In genomic region chr4:103786014-103786413, GRCh38 we compare ENCODE assay signal across 8 cellular contexts.
A peak's percentile ranks its signal among the peaks of the same experiment; 100 is the strongest.
DNase-seq lines count a peak whose midpoint lies in the region; ATAC-seq and TF ChIP-seq lines count a peak whose summit lies in the region.

No MANE protein-coding gene starts in this region.

- H3K4me3 ChIP-seq in KMS-11 (IDR thresholded peaks at IDR 0.05; ENCODE audit: insufficient read depth, low read depth, low read length) (no peak overlapping the region), liver (ENCODE audit: low read depth in 1 of 3, low read length in 3 of 3) (no peak overlapping the region), heart right ventricle (no peak overlapping the region)

- no peaks in the 10 kb centered on the region for H3K27me3 Mint-ChIP-seq in activated CD4-positive, alpha-beta memory T cell treated with anti-CD3 and anti-CD28 coated beads, Interleukin-2, amount 10 ng/mL, durations not matched to agents 7 days and 5 days

- DNase-seq in NCI-H526 (lab: John Stamatoyannopoulos, UW): peak; percentile 4 to 48
- no peak for DNase-seq in NCI-H526 treated with DMSO at 0.1 percent for 48 hours (lab: John Stamatoyannopoulos, UW)
- no peak for DNase-seq in heart right ventricle
- DNase-seq in activated CD4-positive, alpha-beta memory T cell treated with anti-CD3 and anti-CD28 coated beads, Interleukin-2, amount 10 ng/mL, durations not matched to agents 7 days and 5 days: no peak

- H3K9me3 ChIP-seq in liver (ENCODE audit: control insufficient read depth in 4 of 4, low read length in 3 of 4) (no peaks in the 10 kb centered on the region), heart right ventricle (peaks cover 0 to 48% (median 9%) of the 10 kb centered on the region in 11 donors)

- TF ChIP-seq CTCF in KMS-11 (conservative IDR thresholded peaks at IDR 0.05; ENCODE audit: low read depth, low read length) (peak; percentile 77), VCaP (conservative IDR thresholded peaks at IDR 0.05) (peak; percentile 79), liver (IDR thresholded peaks at IDR 0.05; ENCODE audit: low read depth, low read length, missing input control) (peak; percentile 46), heart right ventricle (IDR thresholded peaks at IDR 0.05) (peak in 4 of 9 donors; percentile 11 to 34 (median 22))

- no peaks in the 10 kb centered on the region for H4K20me1 ChIP-seq in KMS-11 (ENCODE audit: insufficient read depth)

- no peak overlapping the region for H3K27ac Mint-ChIP-seq in activated CD4-positive, alpha-beta memory T cell treated with anti-CD3 and anti-CD28 coated beads, Interleukin-2, amount 10 ng/mL, durations not matched to agents 7 days and 5 days

- WGBS in liver: 79% methylated on average over 2 of the region's 2 CpGs
- 67 to 80% methylated on average over 2 of the region's 2 CpGs for WGBS in heart right ventricle, 2 donors

- no peak overlapping the region for H3K9ac ChIP-seq in KMS-11
- H3K9ac ChIP-seq in liver (ENCODE audit: low read depth in 1 of 2, low read length in 2 of 2): no peak overlapping the region

- H3K4me1 ChIP-seq in KMS-11 (ENCODE audit: low read depth, poor library complexity, severe bottlenecking) (peaks cover 7% of the 10 kb centered on the region), liver (ENCODE audit: control insufficient read depth in 4 of 4, insufficient read depth in 4 of 4, low read length in 3 of 4) (no peaks in the 10 kb centered on the region), heart right ventricle (no peaks in the 10 kb centered on the region)

- no peak overlapping the region for H3K4me2 ChIP-seq in KMS-11

- no peaks in the 10 kb centered on the region for H3K36me3 Mint-ChIP-seq in activated CD4-positive, alpha-beta memory T cell treated with anti-CD3 and anti-CD28 coated beads, Interleukin-2, amount 10 ng/mL, durations not matched to agents 7 days and 5 days (ENCODE audit: low read depth)

- H3K36me3 ChIP-seq in KMS-11 (ENCODE audit: insufficient read depth): no peaks in the 10 kb centered on the region
- no peaks in the 10 kb centered on the region for H3K36me3 ChIP-seq in liver (ENCODE audit: control insufficient read depth in 4 of 4, insufficient read depth in 3 of 4, low read depth in 1 of 4, low read length in 3 of 4)
- H3K36me3 ChIP-seq in heart right ventricle: no peaks in the 10 kb centered on the region

- H3K79me2 ChIP-seq in KMS-11 (ENCODE audit: insufficient read depth, low read depth): no peaks in the 10 kb centered on the region

- POLR2A ChIA-PET in activated CD4-positive, alpha-beta memory T cell treated with anti-CD3 and anti-CD28 coated beads, Interleukin-2, amount 10 ng/mL, durations not matched to agents 7 days and 5 days (lab: Charles Lee): no interaction called here

- ATAC-seq in GM21786 (IDR thresholded peaks at IDR 0.05; ENCODE audit: unreplicated experiment) (peak; percentile 79), heart right ventricle (no peak)

- peak; percentile 78 to 84 for TF ChIP-seq RAD21 in liver (IDR thresholded peaks at IDR 0.05)

- no peaks in the 10 kb centered on the region for H3K9me3 Mint-ChIP-seq in activated CD4-positive, alpha-beta memory T cell treated with anti-CD3 and anti-CD28 coated beads, Interleukin-2, amount 10 ng/mL, durations not matched to agents 7 days and 5 days

- no peak overlapping the region for H3K4me3 Mint-ChIP-seq in activated CD4-positive, alpha-beta memory T cell treated with anti-CD3 and anti-CD28 coated beads, Interleukin-2, amount 10 ng/mL, durations not matched to agents 7 days and 5 days

- H3K27ac ChIP-seq in KMS-11 (no peak overlapping the region), VCaP (no peak overlapping the region), liver (ENCODE audit: low read depth in 1 of 2, low read length in 2 of 2) (no peak overlapping the region), heart right ventricle (no peak overlapping the region)

- intact Hi-C loops in heart right ventricle (cut with DNase I): loop anchor here in 1 of 10 donors (5.0 kb wide), 1 partner anchor 309 kb away; no protein-coding TSS in a partner anchor

- CTCF ChIA-PET in activated CD4-positive, alpha-beta memory T cell treated with anti-CD3 and anti-CD28 coated beads, Interleukin-2, amount 10 ng/mL, durations not matched to agents 7 days and 5 days (lab: Charles Lee): no interaction called here

- H2AFZ ChIP-seq in KMS-11 (ENCODE audit: low read depth): no peak overlapping the region

- H3K27me3 ChIP-seq in KMS-11 (ENCODE audit: insufficient read depth, low read depth) (no peaks in the 10 kb centered on the region), liver (ENCODE audit: control insufficient read depth in 4 of 4, insufficient read depth in 4 of 4, low read length in 3 of 4) (no peaks in the 10 kb centered on the region), heart right ventricle (no peaks in the 10 kb centered on the region)

- no peaks in the 10 kb centered on the region for H3K4me1 Mint-ChIP-seq in activated CD4-positive, alpha-beta memory T cell treated with anti-CD3 and anti-CD28 coated beads, Interleukin-2, amount 10 ng/mL, durations not matched to agents 7 days and 5 days

TF ChIP-seq in liver, 16 proteins besides CTCF, POLR2A, EP300 and RAD21:
- TF ChIP-seq YY1 (IDR thresholded peaks at IDR 0.05) (no peak), HNF4A (conservative IDR thresholded peaks at IDR 0.05) (peak in 1 of 2 donors; percentile 9)

Comparison
In these comparisons a context has a peak if more than half of its experiments do, and no peak if none do; other contexts are left out.
1. DNase-seq: peak in NCI-H526 (2 of 2); none in NCI-H526 treated with DMSO at 0.1 percent for 48 hours (single experiment), heart right ventricle (0 of 2) and activated CD4-positive, alpha-beta memory T cell treated with anti-CD3 and anti-CD28 coated beads, Interleukin-2, amount 10 ng/mL, durations not matched to agents 7 days and 5 days (single experiment).